23 cellular contexts compared by ENCODE assay signal in genomic region chr10:13813540-13813939, GRCh38.
"Had no signal": no experiment of that assay in that cellular context is flagged by ENCODE, and none has a peak within 500 bp of the region (broad histone marks: within the 10 kb centered on the region; RNA-seq: fewer than 3 reads in every experiment).

No MANE protein-coding gene starts in this region.

- H3K4me2 ChIP-seq: smooth muscle cell had no signal

- DNase-seq: hypothalamus; immature natural killer cell; left ventricle myocardium inferior; midbrain; mucosa of descending colon; naive thymus-derived CD8-positive, alpha-beta T cell; occipital lobe; ovary; right lobe of liver; stimulated activated CD4-positive, alpha-beta T cell treated with anti-CD3 and anti-CD28 coated beads, Interleukin-1b, Interleukin-23, amount 100 ng/mL, for 48 hours; stimulated activated CD4-positive, alpha-beta T cell treated with anti-CD3 and anti-CD28 coated beads, Interleukin-2, amount 100 ng/mL, for 48 hours; stimulated activated CD4-positive, alpha-beta T cell treated with anti-CD3 and anti-CD28 coated beads, Interleukin-4, amount 100 ng/mL, for 4 hours; stimulated activated CD8-positive, alpha-beta memory T cell treated with anti-CD3 and anti-CD28 coated beads, Interleukin-4, amount 100 ng/mL, for 48 hours; stimulated activated naive CD4-positive, alpha-beta T cell treated with Interleukin-2 at 50 U/mL for 16 hours; stimulated activated naive CD8-positive, alpha-beta T cell treated with anti-CD3 and anti-CD28 coated beads, Interleukin-15, amount 100 ng/mL, for 72 hours; thyroid gland; transverse colon; upper lobe of left lung had no signal

- H3K4me1 ChIP-seq: testis had no signal

- H3K27ac ChIP-seq: left ventricle myocardium inferior, ovary, right atrium auricular region, right lobe of liver, testis, thyroid gland, transverse colon, upper lobe of left lung, vagina had no signal

- H3K9me3 ChIP-seq: mucosa of descending colon, ovary, right lobe of liver, testis, thyroid gland, transverse colon, upper lobe of left lung, vagina had no signal

- H3K36me3 ChIP-seq: left ventricle myocardium inferior, ovary, right lobe of liver, thyroid gland, transverse colon, upper lobe of left lung, vagina had no signal

- H3K4me3 ChIP-seq: left ventricle myocardium inferior, lung, mucosa of descending colon, ovary, right atrium auricular region, right lobe of liver, smooth muscle cell, testis, thyroid gland, transverse colon, upper lobe of left lung, vagina had no signal

- H3K27me3 ChIP-seq: ovary, right atrium auricular region, right lobe of liver, testis, thyroid gland, transverse colon, upper lobe of left lung, vagina had no signal
